22 cellular contexts compared by ENCODE assay signal in the genomic region with DNA sequence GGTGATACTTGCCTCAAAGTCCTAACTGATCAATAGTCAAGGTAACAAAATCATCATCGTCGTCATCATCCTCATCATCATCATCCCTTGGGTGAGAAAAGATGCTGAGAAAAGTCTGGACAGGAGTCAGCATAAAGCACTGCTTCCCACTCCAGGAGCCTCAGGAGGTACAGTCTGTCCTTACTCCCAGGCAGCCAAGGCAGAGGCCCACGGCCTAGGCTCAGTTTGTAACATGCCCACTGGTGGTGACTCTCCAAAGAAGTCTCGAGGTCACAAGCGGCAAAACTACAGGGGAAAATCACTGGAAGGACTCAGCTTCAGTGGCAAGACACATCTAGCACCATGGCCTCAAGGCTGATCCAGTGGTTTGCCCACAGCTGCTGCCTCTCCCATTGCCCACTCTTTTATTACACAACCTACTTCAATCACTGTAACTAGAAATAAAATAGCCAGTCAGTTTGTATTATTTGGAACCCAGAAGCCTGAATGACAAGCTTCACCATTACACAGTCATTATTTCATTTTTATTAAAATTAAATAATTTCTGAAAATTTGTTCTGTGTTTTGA.
DNase-seq lines count a peak whose midpoint lies in the region; ATAC-seq and TF ChIP-seq lines count a peak whose summit lies in the region.
"Had no signal": no experiment of that assay in that cellular context is flagged by ENCODE, and none has a peak within 500 bp of the region (broad histone marks: within the 10 kb centered on the region; RNA-seq: fewer than 3 reads in every experiment).

No MANE protein-coding gene starts in this region.

- DNase-seq in H9 (no peak), psoas muscle (no peak), aorta (no peak), uterus (no peak), DMS114 treated with DMSO at 0.1 percent for 48 hours (lab: John Stamatoyannopoulos, UW; ENCODE audit: unreplicated experiment) (no peak), activated T-cell treated with anti-CD3 and anti-CD28 coated beads for 4 hours (no peak)
- DNase-seq: Calu3; CD8-positive, alpha-beta T cell; GDM1; KBM-7; NCI-H1105; NCI-H146; NCI-H2029 treated with DMSO at 0.1 percent for 48 hours; NCI-H226; NCI-H510A treated with DMSO at 0.1 percent for 48 hours; NCI-H748 treated with DMSO at 0.1 percent for 48 hours; PC-9; SIG-M5; SK-N-SH had no signal

- no peak overlapping the region for H3T11ph ChIP-seq in H9 (ENCODE audit: low read length)

- no peak overlapping the region for H3K4ac ChIP-seq in H9 (ENCODE audit: low read depth, low read length)

- H4K91ac ChIP-seq in H9 (ENCODE audit: insufficient read length, low read depth, low read length): no peak overlapping the region

- H2BK120ac ChIP-seq in H9 (ENCODE audit: low read depth, low read length, poor library complexity, severe bottlenecking): no peak overlapping the region

- H3K27ac ChIP-seq in H9 (ENCODE audit: insufficient read length, low read depth, low read length) (no peak overlapping the region), angular gyrus (ENCODE audit: low read depth, low read length) (peak overlapping the region; percentile 44), psoas muscle (no peak overlapping the region), aorta (ENCODE audit: low read depth in 1 of 2, low read length in 2 of 2) (no peak overlapping the region), uterus (no peak overlapping the region)
- H3K27ac ChIP-seq: BLaER1 treated with 17β-estradiol and CSF1 and Interleukin-3, amounts not matched to agents 10 nM and 100 nM; PC-9; RWPE1 had no signal

- H3K79me1 ChIP-seq in H9 (ENCODE audit: insufficient read depth, low read depth, low read length, poor library complexity, severe bottlenecking): no peaks in the 10 kb centered on the region

- no peak overlapping the region for H2AFZ ChIP-seq in H9 (ENCODE audit: low read length)
- H2AFZ ChIP-seq: PC-9 had no signal

- peaks cover 4 to 11% of the 10 kb centered on the region in 2 experiments; a peak in 3 of 4 replicates for H3K4me1 Mint-ChIP-seq in H9

- H3K27me3 ChIP-seq in H9 (ENCODE audit: insufficient read depth, low read length): no peaks in the 10 kb centered on the region
- H3K27me3 ChIP-seq in psoas muscle (ENCODE audit: insufficient read depth in 3 of 3, low read length in 2 of 3): no peaks in the 10 kb centered on the region
- H3K27me3 ChIP-seq in aorta (ENCODE audit: control insufficient read depth in 1 of 2, insufficient read depth in 2 of 2, low read length in 1 of 2): no peaks in the 10 kb centered on the region
- H3K27me3 ChIP-seq in uterus: no peaks in the 10 kb centered on the region
- H3K27me3 ChIP-seq: BLaER1 treated with 17β-estradiol and CSF1 and Interleukin-3, amounts not matched to agents 10 nM and 100 nM had no signal

- H2BK20ac ChIP-seq in H9 (ENCODE audit: low read depth, low read length, poor library complexity, severe bottlenecking): no peak overlapping the region

- no peaks in the 10 kb centered on the region for H3K36me3 ChIP-seq in psoas muscle (ENCODE audit: insufficient read depth in 1 of 2, low read depth in 1 of 2)
- H3K36me3 ChIP-seq in aorta (ENCODE audit: control insufficient read depth in 1 of 2, insufficient read depth in 2 of 2, low read length in 1 of 2): no peaks in the 10 kb centered on the region
- H3K36me3 ChIP-seq in uterus: no peaks in the 10 kb centered on the region

- no peaks in the 10 kb centered on the region for H3K9me3 Mint-ChIP-seq in H9
- H3K9me3 Mint-ChIP-seq: CD8-positive, alpha-beta T cell had no signal

- peaks cover 5% of the 10 kb centered on the region; the same call in 1 of the 2 replicates for H3K79me2 ChIP-seq in H9 (ENCODE audit: insufficient read depth, low read length)

- no peaks in the 10 kb centered on the region for H3K27me3 Mint-ChIP-seq in H9 (ENCODE audit: low read depth)

- H3K9me3 ChIP-seq in H9 (ENCODE audit: control insufficient read depth, low read depth, low read length) (no peaks in the 10 kb centered on the region), psoas muscle (no peaks in the 10 kb centered on the region), aorta (ENCODE audit: control insufficient read depth, low read length) (no peaks in the 10 kb centered on the region), uterus (no peaks in the 10 kb centered on the region)
- H3K9me3 ChIP-seq: SK-N-SH had no signal

- H3K56ac ChIP-seq in H9 (ENCODE audit: insufficient read length, low read depth, low read length): peak overlapping the region; percentile 70

- H3K18ac ChIP-seq in H9 (ENCODE audit: insufficient read length, low read depth, low read length): peak overlapping the region; percentile 60

- peaks cover 5% of the 10 kb centered on the region; the same call in 1 of the 2 replicates for H3K4me1 ChIP-seq in H9 (ENCODE audit: insufficient read depth, low read length)
- peaks cover 54% of the 10 kb centered on the region for H3K4me1 ChIP-seq in psoas muscle
- peaks cover 0 to 6% of the 10 kb centered on the region in 2 donors for H3K4me1 ChIP-seq in aorta (ENCODE audit: control insufficient read depth in 1 of 2, insufficient read depth in 2 of 2, low read length in 2 of 2)
- H3K4me1 ChIP-seq in uterus: no peaks in the 10 kb centered on the region

- peak overlapping the region; percentile 66 for H3K14ac ChIP-seq in H9 (ENCODE audit: insufficient read depth, low read length)

- WGBS in H9 (ENCODE audit: extremely low coverage, insufficient read length, low lambda C conversion rate): no CpG with 5 or more reads among the region's 5 CpGs
- 69 to 99% (median 80%) methylated on average over 5 of the region's 5 CpGs for WGBS in psoas muscle, 3 donors
- 85 to 96% methylated on average over 5 of the region's 5 CpGs for WGBS in aorta, 2 donors

- no peak for TF ChIP-seq CTCF in H9 (conservative IDR thresholded peaks at IDR 0.05)
- no peak for TF ChIP-seq CTCF in psoas muscle (IDR thresholded peaks at IDR 0.05)
- TF ChIP-seq CTCF in uterus (IDR thresholded peaks at IDR 0.05): no peak

- H3K4me3 ChIP-seq in psoas muscle: no peak overlapping the region
- H3K4me3 ChIP-seq in aorta (ENCODE audit: low read length in 2 of 2): no peak overlapping the region
- no peak overlapping the region for H3K4me3 ChIP-seq in uterus
- H3K4me3 ChIP-seq: BLaER1 treated with 17β-estradiol and CSF1 and Interleukin-3, amounts not matched to agents 10 nM and 100 nM; PC-9 had no signal

- H4K5ac ChIP-seq in H9 (ENCODE audit: insufficient read length, low read depth, low read length): no peak overlapping the region

- H3K9ac ChIP-seq in H9 (ENCODE audit: extremely low read depth, insufficient read length, low read length): peak overlapping the region; percentile 11
- H3K9ac ChIP-seq: BLaER1 treated with 17β-estradiol and CSF1 and Interleukin-3, amounts not matched to agents 10 nM and 100 nM; SK-N-SH had no signal

- no peak overlapping the region for H3K4me3 Mint-ChIP-seq in H9
- H3K4me3 Mint-ChIP-seq: CD8-positive, alpha-beta T cell had no signal

- no peak for TF ChIP-seq POLR2A in uterus (IDR thresholded peaks at IDR 0.05)

- no peaks in the 10 kb centered on the region for H3K36me3 Mint-ChIP-seq in H9 (ENCODE audit: insufficient read depth in 1 of 3, low read depth in 3 of 3)

- peak in 3 of 4 donors; percentile 51 to 70 (median 63) for ATAC-seq in psoas muscle
- peak; percentile 19 for ATAC-seq in aorta (ENCODE audit: low FRiP score)
- ATAC-seq: CD8-positive, alpha-beta T cell had no signal

- H2BK5ac ChIP-seq in H9 (ENCODE audit: insufficient read length, low read length): no peak overlapping the region

- no peaks in the 10 kb centered on the region for H3K23me2 ChIP-seq in H9 (ENCODE audit: insufficient read length, low read depth, low read length, poor library complexity, severe bottlenecking)

- intact Hi-C loops in psoas muscle (cut with DNase I) (no loop called here), aorta (cut with DNase I) (no loop called here), uterus (cut with DNase I; ENCODE audit: low total_unique reads) (no loop called here)

- 0 out of 7 replicates have a peak overlapping the region, but pooled peaks of 1 of the 3 experiments have one; percentile 24 for H3K27ac Mint-ChIP-seq in H9
- H3K27ac Mint-ChIP-seq: CD8-positive, alpha-beta T cell had no signal

- H4K8ac ChIP-seq in H9 (replicated peaks; ENCODE audit: insufficient read length, low read depth, low read length): no peak overlapping the region

- H2AK5ac ChIP-seq in H9 (ENCODE audit: insufficient read length, low read length): no peak overlapping the region

- H3K23ac ChIP-seq in H9 (ENCODE audit: insufficient read length, low read depth, low read length): no peak overlapping the region

- no peak overlapping the region for H3K4me2 ChIP-seq in H9 (ENCODE audit: insufficient read depth, insufficient read length, low read length)
- H3K4me2 ChIP-seq: BLaER1 treated with 17β-estradiol and CSF1 and Interleukin-3, amounts not matched to agents 10 nM and 100 nM; PC-9; SK-N-SH had no signal

- H4K20me1 ChIP-seq in H9 (ENCODE audit: control insufficient read depth, insufficient read depth, insufficient read length): no peaks in the 10 kb centered on the region

- H2BK15ac ChIP-seq in H9 (ENCODE audit: low read depth, low read length): peak overlapping the region; percentile 82; the same call in 1 of the 2 replicates

- no peak overlapping the region for H2BK12ac ChIP-seq in H9 (ENCODE audit: insufficient read length, low read depth, low read length)
